ENCODE assay signal across 30 cellular contexts in genomic region chr1:79448426-79448825, GRCh38.
"Had no signal": no experiment of that assay in that cellular context is flagged by ENCODE, and none has a peak within 500 bp of the region (broad histone marks: within the 10 kb centered on the region; RNA-seq: fewer than 3 reads in every experiment).

No MANE protein-coding gene starts in this region.

- ATAC-seq: activated naive CD4-positive, alpha-beta T cell treated with anti-CD3 and anti-CD28 coated beads, Interleukin-2, amount 50 U/mL, for 72 hours; activated naive CD8-positive, alpha-beta T cell treated with anti-CD3 and anti-CD28 coated beads, Interleukin-2, amount 50 U/mL, for 24 hours; activated T-cell treated with anti-CD3 and anti-CD28 coated beads, Interleukin-2, amount 50 U/mL, for 4 hours had no signal

- H3K4me1 ChIP-seq: ascending aorta, Peyer's patch, SJCRH30 had no signal

- H3K27ac Mint-ChIP-seq: activated CD4-positive, alpha-beta memory T cell treated with anti-CD3 and anti-CD28 coated beads for 36 hours; activated CD4-positive, alpha-beta T cell treated with anti-CD3 and anti-CD28 coated beads, Interleukin-2, amount 10 ng/mL, durations not matched to agents 7 days and 5 days; activated naive CD4-positive, alpha-beta T cell treated with anti-CD3 and anti-CD28 coated beads, Interleukin-2, amount 50 U/mL, for 72 hours; activated naive CD8-positive, alpha-beta T cell treated with anti-CD3 and anti-CD28 coated beads, Interleukin-2, amount 50 U/mL, for 24 hours; brain had no signal

- H3K9me3 ChIP-seq: ascending aorta, Peyer's patch, SJCRH30, SK-N-SH had no signal

- DNase-seq: activated CD4-positive, alpha-beta memory T cell treated with anti-CD3 and anti-CD28 coated beads for 36 hours; activated CD4-positive, alpha-beta T cell treated with anti-CD3 and anti-CD28 coated beads, Interleukin-2, amount 10 ng/mL, durations not matched to agents 7 days and 5 days; activated CD4-positive, CD25-positive, alpha-beta regulatory T cell; activated CD8-positive, alpha-beta memory T cell treated with anti-CD3 and anti-CD28 coated beads for 24 hours; activated effector memory CD4-positive, alpha-beta T cell treated with anti-CD3 and anti-CD28 coated beads, Interleukin-2, amount 50 U/mL, for 16 hours; activated naive CD4-positive, alpha-beta T cell treated with Interleukin-2 at 50 U/mL for 16 hours; activated naive CD8-positive, alpha-beta T cell treated with anti-CD3 and anti-CD28 coated beads, Interleukin-2, amount 50 U/mL, for 24 hours; activated T-cell treated with anti-CD3 and anti-CD28 coated beads, Interleukin-2, amount 50 U/mL, for 4 hours; amniotic stem cell; KG1; MV-4-11; NCI-H1092 treated with DMSO at 0.1 percent for 48 hours; NCI-H1417 treated with DMSO at 0.1 percent for 48 hours; NCI-H1694; NCI-H2029 treated with DMSO at 0.1 percent for 48 hours; NCI-H345; NCI-H510A; NCI-H526 treated with DMSO at 0.1 percent for 48 hours; NCI-H82; OCI-M1; Peyer's patch; Right ventricle myocardium superior; SJCRH30; SK-N-SH; T-helper 1 cell had no signal

- H3K9me3 Mint-ChIP-seq: activated CD4-positive, alpha-beta memory T cell treated with anti-CD3 and anti-CD28 coated beads for 36 hours; activated CD4-positive, alpha-beta T cell treated with anti-CD3 and anti-CD28 coated beads, Interleukin-2, amount 10 ng/mL, durations not matched to agents 7 days and 5 days had no signal

- H3K4me2 ChIP-seq: SK-N-SH had no signal

- H3K4me3 Mint-ChIP-seq: activated CD4-positive, alpha-beta memory T cell treated with anti-CD3 and anti-CD28 coated beads for 36 hours; activated CD4-positive, alpha-beta T cell treated with anti-CD3 and anti-CD28 coated beads, Interleukin-2, amount 10 ng/mL, durations not matched to agents 7 days and 5 days; activated naive CD8-positive, alpha-beta T cell treated with anti-CD3 and anti-CD28 coated beads, Interleukin-2, amount 50 U/mL, for 24 hours; activated T-cell treated with anti-CD3 and anti-CD28 coated beads, Interleukin-2, amount 50 U/mL, for 4 hours; brain had no signal

- H3K9ac ChIP-seq: SK-N-SH had no signal

- H3K36me3 Mint-ChIP-seq: activated CD4-positive, alpha-beta memory T cell treated with anti-CD3 and anti-CD28 coated beads for 36 hours; activated naive CD4-positive, alpha-beta T cell treated with anti-CD3 and anti-CD28 coated beads, Interleukin-2, amount 50 U/mL, for 72 hours; brain had no signal

- H3K4me1 Mint-ChIP-seq: activated CD4-positive, alpha-beta T cell treated with anti-CD3 and anti-CD28 coated beads, Interleukin-2, amount 10 ng/mL, durations not matched to agents 7 days and 5 days; activated naive CD8-positive, alpha-beta T cell treated with anti-CD3 and anti-CD28 coated beads, Interleukin-2, amount 50 U/mL, for 24 hours; brain had no signal

- H3K4me3 ChIP-seq: ascending aorta, Peyer's patch, SJCRH30 had no signal

- H3K27me3 ChIP-seq: ascending aorta, Peyer's patch, SJCRH30 had no signal

- H3K27ac ChIP-seq: ascending aorta, Peyer's patch, RWPE1, SJCRH30, VCaP had no signal

- H3K27me3 Mint-ChIP-seq: activated CD4-positive, alpha-beta memory T cell treated with anti-CD3 and anti-CD28 coated beads for 36 hours; activated CD4-positive, alpha-beta T cell treated with anti-CD3 and anti-CD28 coated beads, Interleukin-2, amount 10 ng/mL, durations not matched to agents 7 days and 5 days; activated naive CD8-positive, alpha-beta T cell treated with anti-CD3 and anti-CD28 coated beads, Interleukin-2, amount 50 U/mL, for 24 hours; brain had no signal

- H3K36me3 ChIP-seq: ascending aorta, Peyer's patch, SJCRH30 had no signal
